Comparison of ENCODE assay signal across 24 cellular contexts in the genomic region with DNA sequence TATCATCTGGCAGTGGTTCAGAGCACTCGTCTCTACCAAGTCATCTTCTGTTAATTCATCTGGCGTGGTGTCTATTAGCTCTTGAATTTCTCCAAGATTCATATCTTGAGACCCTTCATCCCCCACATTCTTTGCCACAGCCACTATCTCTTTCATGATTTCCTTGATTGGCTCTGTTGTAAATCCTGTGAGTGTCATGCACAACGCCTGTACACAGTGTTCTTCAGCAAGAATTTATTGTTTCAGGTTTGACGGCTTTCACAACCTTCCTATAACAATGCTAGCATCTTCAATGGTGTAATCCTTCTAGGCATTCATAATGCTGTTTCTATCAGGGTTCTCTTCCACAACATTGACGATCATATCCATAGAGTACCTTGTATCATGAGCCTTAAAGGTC.
"Had no signal": no experiment of that assay in that cellular context is flagged by ENCODE, and none has a peak within 500 bp of the region (broad histone marks: within the 10 kb centered on the region; RNA-seq: fewer than 3 reads in every experiment).

No MANE protein-coding gene starts in this region.

- H3K27me3 ChIP-seq: SJSA1 had no signal

- H3K4me3 ChIP-seq: SJSA1, SK-N-MC had no signal

- ATAC-seq: HepG2 had no signal

- DNase-seq: IMR-90, Karpas-422, KG1, MV-4-11, NCI-H1092, NCI-H1105 treated with DMSO at 0.1 percent for 48 hours, NCI-H1417 treated with DMSO at 0.1 percent for 48 hours, NCI-H146, NCI-H1694 treated with DMSO at 0.1 percent for 48 hours, NCI-H1930, NCI-H2081, NCI-H2107, NCI-H2227 treated with DMSO at 0.1 percent for 48 hours, NCI-H446, NCI-H510A, NCI-H524 treated with DMSO at 0.1 percent for 48 hours, NCI-H69, NCI-H774, Right ventricle myocardium superior, RPMI8226, SIG-M5 had no signal

- H3K27ac ChIP-seq: SJSA1, SK-N-MC had no signal

- H3K9me3 ChIP-seq: SJSA1 had no signal

- H3K4me1 ChIP-seq: SJSA1 had no signal
